In the genomic region with DNA sequence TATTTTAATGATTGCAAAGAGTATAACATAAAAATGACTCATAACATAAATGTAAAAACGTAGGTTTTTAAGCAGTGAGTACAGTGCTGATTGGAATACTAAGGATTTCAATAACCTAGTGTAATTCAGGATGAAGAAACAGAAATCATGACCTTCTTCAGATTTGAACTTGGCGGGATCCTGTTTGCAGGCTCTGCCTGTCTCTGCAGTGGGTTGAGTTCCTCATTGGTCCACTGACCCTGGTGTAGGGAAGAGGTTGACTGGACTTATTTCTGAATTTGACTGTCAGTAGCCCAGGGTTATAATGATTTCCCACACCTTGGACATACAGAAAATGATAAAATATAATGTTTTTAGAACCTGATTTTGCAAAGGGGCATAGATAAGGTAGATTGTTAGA, we compare ENCODE assay signal across 13 cellular contexts.
"Had no signal": no experiment of that assay in that cellular context is flagged by ENCODE, and none has a peak within 500 bp of the region (broad histone marks: within the 10 kb centered on the region; RNA-seq: fewer than 3 reads in every experiment).

No MANE protein-coding gene starts in this region.

- DNase-seq: activated CD4-positive, CD25-positive, alpha-beta regulatory T cell treated with anti-CD3 and anti-CD28 coated beads, Interleukin-2, amount 50 U/mL, for 72 hours; activated naive CD4-positive, alpha-beta T cell treated with Interleukin-2 at 50 U/mL for 16 hours; left ventricle myocardium superior; mesendoderm; nephron progenitor cell; occipital lobe; psoas muscle; stimulated activated CD4-positive, alpha-beta T cell treated with anti-CD3 and anti-CD28 coated beads, Interleukin-1b, Interleukin-23, amount 100 ng/mL, for 48 hours; stimulated activated naive CD8-positive, alpha-beta T cell treated with anti-CD3 and anti-CD28 coated beads, Interleukin-15, amount 100 ng/mL, for 72 hours; T-cell; T-helper 9 cell; testis had no signal

- H3K9me3 Mint-ChIP-seq: activated T-helper 17 cell treated with anti-CD3 and anti-CD28 coated beads, Interleukin-2, amount 50 U/mL, for 72 hours; nephron progenitor cell; stimulated activated naive CD8-positive, alpha-beta T cell treated with anti-CD3 and anti-CD28 coated beads, Interleukin-15, amount 100 ng/mL, for 72 hours had no signal

- H3K27me3 ChIP-seq: testis had no signal

- H3K4me3 Mint-ChIP-seq: activated T-helper 17 cell treated with anti-CD3 and anti-CD28 coated beads, Interleukin-2, amount 50 U/mL, for 72 hours; nephron progenitor cell; stimulated activated naive CD8-positive, alpha-beta T cell treated with anti-CD3 and anti-CD28 coated beads, Interleukin-15, amount 100 ng/mL, for 72 hours; T-cell had no signal

- H3K27me3 Mint-ChIP-seq: activated T-helper 17 cell treated with anti-CD3 and anti-CD28 coated beads, Interleukin-2, amount 50 U/mL, for 72 hours; stimulated activated naive CD8-positive, alpha-beta T cell treated with anti-CD3 and anti-CD28 coated beads, Interleukin-15, amount 100 ng/mL, for 72 hours; T-cell had no signal

- H3K27ac ChIP-seq: psoas muscle, testis had no signal

- H3K27ac Mint-ChIP-seq: activated T-helper 17 cell treated with anti-CD3 and anti-CD28 coated beads, Interleukin-2, amount 50 U/mL, for 72 hours; T-cell had no signal

- H3K9me3 ChIP-seq: psoas muscle, testis had no signal

- H3K4me3 ChIP-seq: psoas muscle, testis had no signal
